Comparison of ENCODE assay signal across 9 cellular contexts in genomic region chr1:9827558-9828185, GRCh38.
A peak's percentile ranks its signal among the peaks of the same experiment; 100 is the strongest.
DNase-seq lines count a peak whose midpoint lies in the region; ATAC-seq and TF ChIP-seq lines count a peak whose summit lies in the region.
"Had no signal": no experiment of that assay in that cellular context is flagged by ENCODE, and none has a peak within 500 bp of the region (broad histone marks: within the 10 kb centered on the region; RNA-seq: fewer than 3 reads in every experiment).

No MANE protein-coding gene starts in this region.

- ATAC-seq in HG02938 (IDR thresholded peaks at IDR 0.05; ENCODE audit: unreplicated experiment), result no peak

- H3K9me3 ChIP-seq in WERI-Rb-1 (ENCODE audit: severe bottlenecking), result no peaks in the 10 kb centered on the region

- DNase-seq in CD1c-positive myeloid dendritic cell (ENCODE audit: extremely low spot score) (peak; percentile 29), WERI-Rb-1 (no peak), kidney tubule cell (ENCODE audit: low spot score) (peak; percentile 60), midbrain (lab: John Stamatoyannopoulos, UW) (no peak), NK-92 (lab: John Stamatoyannopoulos, UW; ENCODE audit: unreplicated experiment) (no peak)
- DNase-seq in stimulated activated CD8-positive, alpha-beta memory T cell treated with anti-CD3 and anti-CD28 coated beads, Interleukin-4, amount 100 ng/mL, for 48 hours, result no peak
- DNase-seq: NCI-H446 treated with DMSO at 0.1 percent for 48 hours had no signal

- H3K27ac ChIP-seq in WERI-Rb-1, result peak overlapping the region; percentile 89

- TF ChIP-seq CTCF in GM12874 (IDR thresholded peaks at IDR 0.05; ENCODE audit: insufficient read depth, low read depth, low read length), result peak; percentile 52; the same call in 1 of the 2 replicates
- peak; percentile 48 for TF ChIP-seq CTCF in WERI-Rb-1 (IDR thresholded peaks at IDR 0.05; ENCODE audit: low read depth, low read length)

- no peaks in the 10 kb centered on the region for H3K27me3 ChIP-seq in WERI-Rb-1 (ENCODE audit: insufficient read depth, low read depth, severe bottlenecking)

- H3K36me3 ChIP-seq in WERI-Rb-1, result peaks cover 4% of the 10 kb centered on the region; the same call in 1 of the 2 replicates

- no peak overlapping the region for H3K4me3 ChIP-seq in WERI-Rb-1 (ENCODE audit: low read depth, low read length)

Comparison
In these comparisons a context has a peak if more than half of its experiments do, and no peak if none do; other contexts are left out.
1. DNase-seq: peak in CD1c-positive myeloid dendritic cell (single experiment) and kidney tubule cell (single experiment); none in WERI-Rb-1 (single experiment), midbrain (single experiment), NK-92 (single experiment) and stimulated activated CD8-positive, alpha-beta memory T cell treated with anti-CD3 and anti-CD28 coated beads, Interleukin-4, amount 100 ng/mL, for 48 hours (single experiment).